ENCODE assay signal across 2 cellular contexts in genomic region chr9:138053321-138053868, GRCh38.
TF ChIP-seq lines count a peak whose summit lies in the region.

No MANE protein-coding gene starts in this region.

TF ChIP-seq in SK-N-SH, 30 proteins besides CTCF, POLR2A, EP300 and RAD21 (continued from another document):
- TF ChIP-seq REST (IDR thresholded peaks at IDR 0.05; ENCODE audit: low read depth, low read length) = no peak
- TF ChIP-seq FOXM1 (IDR thresholded peaks at IDR 0.05; ENCODE audit: low read depth) = no peak
- TF ChIP-seq NFIC (IDR thresholded peaks at IDR 0.05; ENCODE audit: borderline replicate concordance) = no peak
- no peak for TF ChIP-seq IRF3 (IDR thresholded peaks at IDR 0.05; ENCODE audit: low read depth, low read length)
- TF ChIP-seq FOSL2 (IDR thresholded peaks at IDR 0.05; ENCODE audit: borderline replicate concordance, low read depth) = no peak

TF ChIP-seq in SK-N-SH treated with all-trans-retinoic acid at 6 μM for 48 hours, 23 proteins besides CTCF, POLR2A, EP300 and RAD21 (continued from another document):
- TF ChIP-seq CSDC2 (CRISPR knock-in tag; IDR thresholded peaks at IDR 0.05) (no peak), TSHZ2 (CRISPR knock-in tag; IDR thresholded peaks at IDR 0.05) (no peak)
